ENCODE assay signal across 7 cellular contexts in genomic region chr18:35580748-35581534, GRCh38. TPM values are rescaled to one million over a fixed set of nuclear protein-coding genes. Genes with fewer than 3 reads are reported as not detected.
A peak's percentile ranks its signal among the peaks of the same experiment; 100 is the strongest.
DNase-seq lines count a peak whose midpoint lies in the region; ATAC-seq, FAIRE-seq and TF ChIP-seq lines count a peak whose summit lies in the region.

No MANE protein-coding gene starts in this region.

- peak overlapping the region; percentile 96 to 99 for H3K27ac ChIP-seq in coronary artery
- H3K27ac ChIP-seq in liver (ENCODE audit: low read depth in 1 of 2, low read length in 2 of 2): peak overlapping the region; percentile 82 to 87

- H3K9me3 Mint-ChIP-seq in activated CD4-positive, alpha-beta T cell treated with anti-CD3 and anti-CD28 coated beads for 36 hours (ENCODE audit: low read depth): peaks cover 8% of the 10 kb centered on the region

- H3K9ac ChIP-seq in liver (ENCODE audit: low read depth in 1 of 2, low read length in 2 of 2): peak overlapping the region; percentile 16 to 40

- peaks cover 0 to 11% (median 2%) of the 10 kb centered on the region in 4 donors for H3K4me1 ChIP-seq in liver (ENCODE audit: control insufficient read depth in 4 of 4, insufficient read depth in 4 of 4, low read length in 3 of 4)

- H3K9me3 ChIP-seq in liver (ENCODE audit: control insufficient read depth in 4 of 4, low read length in 3 of 4): no peaks in the 10 kb centered on the region

- peak overlapping the region; percentile 37 for H3K27ac Mint-ChIP-seq in activated CD4-positive, alpha-beta T cell treated with anti-CD3 and anti-CD28 coated beads for 36 hours

- H3K4me3 Mint-ChIP-seq in activated CD4-positive, alpha-beta T cell treated with anti-CD3 and anti-CD28 coated beads for 36 hours: peak overlapping the region; percentile 69

- peak; percentile 61 for ATAC-seq in activated CD4-positive, alpha-beta T cell treated with anti-CD3 and anti-CD28 coated beads for 36 hours

- peak; percentile 49 for DNase-seq in GM12891 (ENCODE audit: insufficient read length, low spot score)
- peak; percentile 52 for DNase-seq in HCEC 1CT
- peak; percentile 47 for DNase-seq in NCI-H1105 (lab: John Stamatoyannopoulos, UW)
- peak; percentile 72 for DNase-seq in activated CD4-positive, alpha-beta T cell treated with anti-CD3 and anti-CD28 coated beads for 36 hours
- DNase-seq in coronary artery (ENCODE audit: low spot score): peak; percentile 81
- peak; percentile 48 for DNase-seq in stimulated activated CD4-positive, alpha-beta T cell treated with anti-CD3 and anti-CD28 coated beads, Interleukin-4, amount 100 ng/mL, for 24 hours

- H3K4me3 ChIP-seq in coronary artery (peak overlapping the region; percentile 98), liver (ENCODE audit: low read depth in 1 of 3, low read length in 3 of 3) (peak overlapping the region; percentile 65 to 79 (median 78))

- peaks cover 17% of the 10 kb centered on the region for H3K27me3 Mint-ChIP-seq in activated CD4-positive, alpha-beta T cell treated with anti-CD3 and anti-CD28 coated beads for 36 hours

- TF ChIP-seq RAD21 in liver (IDR thresholded peaks at IDR 0.05): no peak

- POLR2A ChIA-PET in activated CD4-positive, alpha-beta T cell treated with anti-CD3 and anti-CD28 coated beads for 36 hours (lab: Charles Lee): interaction anchor here (0.6 to 1.3 kb wide), 2 partner anchors 84 to 544 kb away, joined by 3 to 4 read pairs; partner anchors contain the start of gene INO80C

- TF ChIP-seq POLR2A in GM12891 (IDR thresholded peaks at IDR 0.05; ENCODE audit: low read depth, low read length): no peak

- intact Hi-C loops in activated CD4-positive, alpha-beta T cell treated with anti-CD3 and anti-CD28 coated beads for 36 hours (cut with DNase I, micrococcal nuclease): loop anchor here (1.0 to 10.0 kb wide), 7 partner anchors 84 to 604 kb away; partner anchors contain the start of genes ELP2 (in 1 of the 2), INO80C (in 1 of the 2), RMP24 (in 1 of the 2) and RPRD1A (in 1 of the 2)

- CTCF ChIA-PET in activated CD4-positive, alpha-beta T cell treated with anti-CD3 and anti-CD28 coated beads for 36 hours (lab: Charles Lee): no interaction called here

- under 1% methylated on average over 94 of the region's 94 CpGs for WGBS in liver

- H3K36me3 Mint-ChIP-seq in activated CD4-positive, alpha-beta T cell treated with anti-CD3 and anti-CD28 coated beads for 36 hours (ENCODE audit: low read depth): peaks cover 10% of the 10 kb centered on the region

- peak; percentile 20 for FAIRE-seq in GM12891 (lab: Jason Lieb, UNC)

- no peaks in the 10 kb centered on the region for H3K27me3 ChIP-seq in liver (ENCODE audit: control insufficient read depth in 4 of 4, insufficient read depth in 4 of 4, low read length in 3 of 4)

- peaks cover 35% of the 10 kb centered on the region for H3K4me1 Mint-ChIP-seq in activated CD4-positive, alpha-beta T cell treated with anti-CD3 and anti-CD28 coated beads for 36 hours

- no peak for TF ChIP-seq CTCF in coronary artery (IDR thresholded peaks at IDR 0.05)
- TF ChIP-seq CTCF in liver (IDR thresholded peaks at IDR 0.05; ENCODE audit: low read depth, low read length, missing input control): no peak

- H3K36me3 ChIP-seq in liver (ENCODE audit: control insufficient read depth in 4 of 4, insufficient read depth in 3 of 4, low read depth in 1 of 4, low read length in 3 of 4): no peaks in the 10 kb centered on the region

TF ChIP-seq in GM12891, 5 proteins besides CTCF, POLR2A, EP300 and RAD21:
- peak; percentile 44 for TF ChIP-seq SPI1 (IDR thresholded peaks at IDR 0.05; ENCODE audit: low read depth, low read length)
- TF ChIP-seq TAF1 (IDR thresholded peaks at IDR 0.05; ENCODE audit: low read depth, low read length): no peak

TF ChIP-seq in liver, 16 proteins besides CTCF, POLR2A, EP300 and RAD21:
- no peak for TF ChIP-seq REST (IDR thresholded peaks at IDR 0.05)
- no peak for TF ChIP-seq NR2F2 (IDR thresholded peaks at IDR 0.05)
- TF ChIP-seq JUND (IDR thresholded peaks at IDR 0.05): no peak
- no peak for TF ChIP-seq ZBTB33 (IDR thresholded peaks at IDR 0.05)
- no peak for TF ChIP-seq HNF4G (IDR thresholded peaks at IDR 0.05)
- no peak for TF ChIP-seq SP1 (IDR thresholded peaks at IDR 0.05)
- no peak for TF ChIP-seq RXRA (IDR thresholded peaks at IDR 0.05)
- no peak for TF ChIP-seq TAF1 (conservative IDR thresholded peaks at IDR 0.05)
TF ChIP-seq in liver: peak in this region for 0.

RNA-seq across cellular contexts. Expression of gene GALNT1, which starts 0.6 kb away (rescaled TPM):
- 11.6 TPM for polyA plus RNA-seq in GM12891 (2012; ENCODE audit: low read depth, missing spikeins)
- 10 to 100 TPM; 22.5 to 35.8 TPM for total RNA-seq in activated CD4-positive, alpha-beta T cell treated with anti-CD3 and anti-CD28 coated beads for 36 hours
- 10 to 100 TPM; 28.2 to 42.2 TPM for total RNA-seq in liver
- polyA plus RNA-seq in liver: 10 to 100 TPM; 13.9 to 24.8 TPM

Comparison
In these comparisons a context has a peak if more than half of its experiments do, and no peak if none do; other contexts are left out.
1. Peak in every context shown above with its lines: DNase-seq, ATAC-seq, H3K4me3 ChIP-seq and H3K27ac ChIP-seq.